ENCODE assay signal across 29 cellular contexts in the genomic region with DNA sequence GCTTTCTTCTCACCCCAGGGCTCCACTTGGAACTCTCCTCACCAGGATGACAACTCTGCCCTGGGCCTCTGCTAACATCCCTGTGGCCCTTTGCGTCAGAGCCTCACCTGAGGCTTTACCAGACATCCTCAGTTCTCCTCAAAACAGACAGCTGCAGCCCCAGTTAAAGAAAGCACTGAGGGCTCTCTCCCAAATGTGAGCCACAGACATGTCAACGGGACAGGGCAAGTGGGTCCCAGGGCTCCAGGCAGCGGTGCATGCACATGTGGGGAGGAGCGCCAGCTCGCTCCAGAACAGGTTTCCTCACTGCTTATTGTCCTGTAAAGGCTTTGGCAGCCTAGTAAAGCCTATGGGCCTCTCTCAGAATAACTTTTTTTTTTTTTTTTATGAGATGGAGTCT. TPM values are rescaled to one million over a fixed set of nuclear protein-coding genes. Genes with fewer than 3 reads are reported as not detected.
A peak's percentile ranks its signal among the peaks of the same experiment; 100 is the strongest.
DNase-seq lines count a peak whose midpoint lies in the region; ATAC-seq and TF ChIP-seq lines count a peak whose summit lies in the region.
"Had no signal": no experiment of that assay in that cellular context is flagged by ENCODE, and none has a peak within 500 bp of the region (broad histone marks: within the 10 kb centered on the region; RNA-seq: fewer than 3 reads in every experiment).

No MANE protein-coding gene starts in this region.

- no peaks in the 10 kb centered on the region for H3K27me3 Mint-ChIP-seq in natural killer cell (ENCODE audit: low read depth in 2 of 2)
- H3K27me3 Mint-ChIP-seq in natural killer cell treated with Interleukin-12 subunit alpha and Interleukin-12 subunit beta and Interleukin-15 and Interleukin-18, amount 100 ng/mL, for 72 hours: no peaks in the 10 kb centered on the region
- no peaks in the 10 kb centered on the region for H3K27me3 Mint-ChIP-seq in stimulated activated memory B cell treated with anti-CD40 and anti-IgM and Interleukin-4, amounts not matched to agents 10 μg/mL and 1 μg/mL and 100 μg/mL, for 72 hours
- H3K27me3 Mint-ChIP-seq: activated CD4-positive, alpha-beta T cell treated with anti-CD3 and anti-CD28 coated beads for 36 hours; activated T-helper 17 cell treated with anti-CD3 and anti-CD28 coated beads, Interleukin-2, amount 50 U/mL, for 72 hours had no signal

- H3K9me3 Mint-ChIP-seq in natural killer cell: no peaks in the 10 kb centered on the region
- H3K9me3 Mint-ChIP-seq in natural killer cell treated with Interleukin-12 subunit alpha and Interleukin-12 subunit beta and Interleukin-15 and Interleukin-18, amount 100 ng/mL, for 72 hours: no peaks in the 10 kb centered on the region
- peaks cover 3% of the 10 kb centered on the region for H3K9me3 Mint-ChIP-seq in stimulated activated memory B cell treated with anti-CD40 and anti-IgM and Interleukin-4, amounts not matched to agents 10 μg/mL and 1 μg/mL and 100 μg/mL, for 72 hours
- H3K9me3 Mint-ChIP-seq: activated naive CD4-positive, alpha-beta T cell treated with anti-CD3 and anti-CD28 coated beads, Interleukin-2, amount 50 U/mL, for 72 hours; activated T-helper 17 cell treated with anti-CD3 and anti-CD28 coated beads, Interleukin-2, amount 50 U/mL, for 72 hours; T-helper 2 cell treated with Interferon-gamma antibody and Interleukin-4, amounts not matched to agents 5 μg/mL and 100 μg/mL, for 36 hours had no signal

- TF ChIP-seq POLR2A in esophagus muscularis mucosa (IDR thresholded peaks at IDR 0.05; ENCODE audit: low read depth): no peak

- DNase-seq in natural killer cell (peak; percentile 1), esophagus muscularis mucosa (ENCODE audit: extremely low spot score) (peak; percentile 86), DMS153 treated with DMSO at 0.1 percent for 48 hours (lab: John Stamatoyannopoulos, UW; ENCODE audit: unreplicated experiment) (no peak)
- DNase-seq in natural killer cell treated with Interleukin-12 subunit alpha and Interleukin-12 subunit beta and Interleukin-15 and Interleukin-18, amount 100 ng/mL, for 72 hours (ENCODE audit: low spot score): no peak
- DNase-seq: activated CD4-positive, alpha-beta T cell treated with anti-CD3 and anti-CD28 coated beads for 36 hours; C1 segment of cervical spinal cord; Caco-2; central memory CD4-positive, alpha-beta T cell; DMS79; GDM1; MM.1S; NCI-H2029; NCI-H2227 treated with DMSO at 0.1 percent for 48 hours; NCI-H69; SHP77; stimulated activated CD4-positive, alpha-beta T cell treated with anti-CD3 and anti-CD28 coated beads, Interleukin-2, amount 100 ng/mL, for 24 hours had no signal

- no peaks in the 10 kb centered on the region for H3K36me3 Mint-ChIP-seq in natural killer cell
- H3K36me3 Mint-ChIP-seq in natural killer cell treated with Interleukin-12 subunit alpha and Interleukin-12 subunit beta and Interleukin-15 and Interleukin-18, amount 100 ng/mL, for 72 hours: peaks cover 6% of the 10 kb centered on the region
- peaks cover 73% of the 10 kb centered on the region for H3K36me3 Mint-ChIP-seq in stimulated activated memory B cell treated with anti-CD40 and anti-IgM and Interleukin-4, amounts not matched to agents 10 μg/mL and 1 μg/mL and 100 μg/mL, for 72 hours

- H3K27me3 ChIP-seq in esophagus muscularis mucosa: no peaks in the 10 kb centered on the region

- no peak overlapping the region for H3K4me3 Mint-ChIP-seq in natural killer cell
- no peak overlapping the region for H3K4me3 Mint-ChIP-seq in natural killer cell treated with Interleukin-12 subunit alpha and Interleukin-12 subunit beta and Interleukin-15 and Interleukin-18, amount 100 ng/mL, for 72 hours
- no peak overlapping the region for H3K4me3 Mint-ChIP-seq in stimulated activated memory B cell treated with anti-CD40 and anti-IgM and Interleukin-4, amounts not matched to agents 10 μg/mL and 1 μg/mL and 100 μg/mL, for 72 hours
- H3K4me3 Mint-ChIP-seq: activated CD4-positive, alpha-beta T cell treated with anti-CD3 and anti-CD28 coated beads for 36 hours; nephron; T-helper 2 cell treated with Interferon-gamma antibody and Interleukin-4, amounts not matched to agents 5 μg/mL and 100 μg/mL, for 36 hours had no signal

- peak overlapping the region; percentile 43 to 71 (median 67) for H3K27ac ChIP-seq in esophagus muscularis mucosa (replicated peaks in 1 of 4)
- H3K27ac ChIP-seq: HL-60, KMS-11 had no signal

- no peak for TF ChIP-seq EP300 in esophagus muscularis mucosa (IDR thresholded peaks at IDR 0.05)

- H3K4me1 ChIP-seq in esophagus muscularis mucosa: peaks cover 8 to 41% (median 36%) of the 10 kb centered on the region in 4 donors
- H3K4me1 ChIP-seq: Caco-2, HAP-1 had no signal

- H3K9me3 ChIP-seq in esophagus muscularis mucosa: no peaks in the 10 kb centered on the region
- H3K9me3 ChIP-seq: Caco-2, HAP-1 had no signal

- ATAC-seq in natural killer cell (no peak), GM18870 (IDR thresholded peaks at IDR 0.05; ENCODE audit: unreplicated experiment) (no peak), GM18498 (IDR thresholded peaks at IDR 0.05; ENCODE audit: unreplicated experiment) (no peak), GM21825 (IDR thresholded peaks at IDR 0.05; ENCODE audit: unreplicated experiment) (no peak)
- no peak for ATAC-seq in natural killer cell treated with Interleukin-12 subunit alpha and Interleukin-12 subunit beta and Interleukin-15 and Interleukin-18, amount 100 ng/mL, for 72 hours
- no peak for ATAC-seq in stimulated activated memory B cell treated with anti-CD40 and anti-IgM and Interleukin-4, amounts not matched to agents 10 μg/mL and 1 μg/mL and 100 μg/mL, for 72 hours
- ATAC-seq: Panc1 had no signal

- 96% methylated on average over 5 of the region's 5 CpGs for WGBS in esophagus muscularis mucosa

- TF ChIP-seq CTCF in natural killer cell (IDR thresholded peaks at IDR 0.05) (no peak), esophagus muscularis mucosa (IDR thresholded peaks at IDR 0.05) (no peak)

- no peak overlapping the region for H3K27ac Mint-ChIP-seq in natural killer cell
- H3K27ac Mint-ChIP-seq in natural killer cell treated with Interleukin-12 subunit alpha and Interleukin-12 subunit beta and Interleukin-15 and Interleukin-18, amount 100 ng/mL, for 72 hours: no peak overlapping the region
- H3K27ac Mint-ChIP-seq in stimulated activated memory B cell treated with anti-CD40 and anti-IgM and Interleukin-4, amounts not matched to agents 10 μg/mL and 1 μg/mL and 100 μg/mL, for 72 hours: peak overlapping the region; percentile 23
- H3K27ac Mint-ChIP-seq: activated CD4-positive, alpha-beta T cell treated with anti-CD3 and anti-CD28 coated beads for 36 hours; nephron; T-helper 2 cell treated with Interferon-gamma antibody and Interleukin-4, amounts not matched to agents 5 μg/mL and 100 μg/mL, for 36 hours had no signal

- H3K4me1 Mint-ChIP-seq in natural killer cell: peaks cover 0 to 3% of the 10 kb centered on the region in 2 donors
- H3K4me1 Mint-ChIP-seq in natural killer cell treated with Interleukin-12 subunit alpha and Interleukin-12 subunit beta and Interleukin-15 and Interleukin-18, amount 100 ng/mL, for 72 hours (ENCODE audit: low read depth in 2 of 2): no peaks in the 10 kb centered on the region
- peaks cover 20% of the 10 kb centered on the region for H3K4me1 Mint-ChIP-seq in stimulated activated memory B cell treated with anti-CD40 and anti-IgM and Interleukin-4, amounts not matched to agents 10 μg/mL and 1 μg/mL and 100 μg/mL, for 72 hours
- H3K4me1 Mint-ChIP-seq: activated T-helper 17 cell treated with anti-CD3 and anti-CD28 coated beads, Interleukin-2, amount 50 U/mL, for 72 hours had no signal

- no peak overlapping the region for H3K4me3 ChIP-seq in esophagus muscularis mucosa
- H3K4me3 ChIP-seq: HAP-1, smooth muscle cell had no signal

- intact Hi-C loops in natural killer cell (cut with micrococcal nuclease) (loop anchor here (5.0 kb wide), 1 partner anchor 290 kb away; no protein-coding TSS in a partner anchor), esophagus muscularis mucosa (cut with DNase I) (loop anchor here (5.0 to 10.0 kb wide), 2 partner anchors 125 to 498 kb away; no protein-coding TSS in a partner anchor)

- peaks cover 13 to 79% (median 48%) of the 10 kb centered on the region in 4 donors for H3K36me3 ChIP-seq in esophagus muscularis mucosa

RNA-seq across cellular contexts. Expression of gene IPPK, which starts 37.3 kb away (rescaled TPM):
- 1 to 10 TPM; 4.9 to 9.2 (median 6.7) TPM for total RNA-seq in natural killer cell
- 10 to 100 TPM; 11.8 to 21.9 TPM for total RNA-seq in natural killer cell treated with Interleukin-12 subunit alpha and Interleukin-12 subunit beta and Interleukin-15 and Interleukin-18, amount 100 ng/mL, for 72 hours
- 1 to 10 TPM; 5.0 to 8.4 (median 6.1) TPM for total RNA-seq in esophagus muscularis mucosa

Comparison
In these comparisons a context has a peak if more than half of its experiments do, and no peak if none do; other contexts are left out.
1. DNase-seq: peak in natural killer cell (single experiment) and esophagus muscularis mucosa (single experiment); none in natural killer cell treated with Interleukin-12 subunit alpha and Interleukin-12 subunit beta and Interleukin-15 and Interleukin-18, amount 100 ng/mL, for 72 hours (single experiment) and DMS153 treated with DMSO at 0.1 percent for 48 hours (single experiment).